Comparison of ENCODE assay signal across 14 cellular contexts in genomic region chr20:20206788-20207187, GRCh38.
DNase-seq lines count a peak whose midpoint lies in the region; ATAC-seq and TF ChIP-seq lines count a peak whose summit lies in the region.
"Had no signal": no experiment of that assay in that cellular context is flagged by ENCODE, and none has a peak within 500 bp of the region (broad histone marks: within the 10 kb centered on the region; RNA-seq: fewer than 3 reads in every experiment).

No MANE protein-coding gene starts in this region.

- H3K4me1 ChIP-seq in aorta (ENCODE audit: control insufficient read depth in 1 of 2, insufficient read depth in 2 of 2, low read length in 2 of 2), result no peaks in the 10 kb centered on the region
- H3K4me1 ChIP-seq: parathyroid adenoma had no signal

- no peaks in the 10 kb centered on the region for H3K36me3 ChIP-seq in aorta (ENCODE audit: control insufficient read depth in 1 of 2, insufficient read depth in 2 of 2, low read length in 1 of 2)

- peak overlapping the region; percentile 73 for H3K4me3 Mint-ChIP-seq in natural killer cell
- no peak overlapping the region for H3K4me3 Mint-ChIP-seq in natural killer cell treated with Interleukin-12 subunit alpha and Interleukin-12 subunit beta and Interleukin-15 and Interleukin-18, amount 100 ng/mL, for 72 hours
- H3K4me3 Mint-ChIP-seq in activated CD4-positive, alpha-beta memory T cell treated with anti-CD3 and anti-CD28 coated beads for 36 hours, result no peak overlapping the region
- H3K4me3 Mint-ChIP-seq: activated T-helper 1 cell treated with anti-CD3 and anti-CD28 coated beads, Interleukin-12 subunit alpha, Interleukin-12 subunit beta, Interleukin-2, Interleukin-4 antibody, amounts not matched to agents 30 ng/mL and 10 ng/mL and 1 ng/mL, durations not matched to agents 14 hours and 24 hours and 36 hours; stimulated activated memory B cell treated with anti-CD40 and anti-IgM and Interleukin-4, amounts not matched to agents 10 μg/mL and 1 μg/mL and 100 μg/mL, for 72 hours had no signal

- H3K36me3 Mint-ChIP-seq in natural killer cell, result no peaks in the 10 kb centered on the region
- no peaks in the 10 kb centered on the region for H3K36me3 Mint-ChIP-seq in natural killer cell treated with Interleukin-12 subunit alpha and Interleukin-12 subunit beta and Interleukin-15 and Interleukin-18, amount 100 ng/mL, for 72 hours
- H3K36me3 Mint-ChIP-seq in activated CD4-positive, alpha-beta memory T cell treated with anti-CD3 and anti-CD28 coated beads for 36 hours, result no peaks in the 10 kb centered on the region
- H3K36me3 Mint-ChIP-seq: stimulated activated memory B cell treated with anti-CD40 and anti-IgM and Interleukin-4, amounts not matched to agents 10 μg/mL and 1 μg/mL and 100 μg/mL, for 72 hours had no signal

- CTCF ChIA-PET in activated CD4-positive, alpha-beta memory T cell treated with anti-CD3 and anti-CD28 coated beads for 36 hours (lab: Charles Lee), result interaction anchor here (1.2 kb wide), 1 partner anchor 21 kb away, joined by 3 read pairs; no protein-coding TSS in a partner anchor

- DNase-seq in natural killer cell (no peak), aorta (no peak), NK-92 (lab: John Stamatoyannopoulos, UW; ENCODE audit: unreplicated experiment) (no peak), NCI-H774 (lab: John Stamatoyannopoulos, UW) (no peak)
- no peak for DNase-seq in natural killer cell treated with Interleukin-12 subunit alpha and Interleukin-12 subunit beta and Interleukin-15 and Interleukin-18, amount 100 ng/mL, for 72 hours (ENCODE audit: low spot score)
- no peak for DNase-seq in activated CD4-positive, alpha-beta memory T cell treated with anti-CD3 and anti-CD28 coated beads for 36 hours
- DNase-seq: 8988T had no signal

- ATAC-seq in natural killer cell (no peak), HG02642 (IDR thresholded peaks at IDR 0.05; ENCODE audit: poor library complexity, unreplicated experiment) (peak; percentile 65), HG03432 (IDR thresholded peaks at IDR 0.05; ENCODE audit: unreplicated experiment) (peak; percentile 82), aorta (ENCODE audit: low FRiP score) (no peak)
- ATAC-seq in natural killer cell treated with Interleukin-12 subunit alpha and Interleukin-12 subunit beta and Interleukin-15 and Interleukin-18, amount 100 ng/mL, for 72 hours, result no peak
- ATAC-seq: stimulated activated memory B cell treated with anti-CD40 and anti-IgM and Interleukin-4, amounts not matched to agents 10 μg/mL and 1 μg/mL and 100 μg/mL, for 72 hours had no signal

- H3K27me3 Mint-ChIP-seq in natural killer cell (ENCODE audit: low read depth in 2 of 2), result no peaks in the 10 kb centered on the region
- no peaks in the 10 kb centered on the region for H3K27me3 Mint-ChIP-seq in natural killer cell treated with Interleukin-12 subunit alpha and Interleukin-12 subunit beta and Interleukin-15 and Interleukin-18, amount 100 ng/mL, for 72 hours
- H3K27me3 Mint-ChIP-seq in activated CD4-positive, alpha-beta memory T cell treated with anti-CD3 and anti-CD28 coated beads for 36 hours, result peaks cover 11% of the 10 kb centered on the region

- H3K9me3 Mint-ChIP-seq in natural killer cell, result no peaks in the 10 kb centered on the region
- H3K9me3 Mint-ChIP-seq in natural killer cell treated with Interleukin-12 subunit alpha and Interleukin-12 subunit beta and Interleukin-15 and Interleukin-18, amount 100 ng/mL, for 72 hours, result no peaks in the 10 kb centered on the region
- no peaks in the 10 kb centered on the region for H3K9me3 Mint-ChIP-seq in activated CD4-positive, alpha-beta memory T cell treated with anti-CD3 and anti-CD28 coated beads for 36 hours
- H3K9me3 Mint-ChIP-seq: activated T-helper 1 cell treated with anti-CD3 and anti-CD28 coated beads, Interleukin-12 subunit alpha, Interleukin-12 subunit beta, Interleukin-2, Interleukin-4 antibody, amounts not matched to agents 30 ng/mL and 10 ng/mL and 1 ng/mL, durations not matched to agents 14 hours and 24 hours and 36 hours; stimulated activated memory B cell treated with anti-CD40 and anti-IgM and Interleukin-4, amounts not matched to agents 10 μg/mL and 1 μg/mL and 100 μg/mL, for 72 hours had no signal

- peak overlapping the region; percentile 92 to 93 for H3K27ac Mint-ChIP-seq in natural killer cell
- peak overlapping the region in 1 of 2 donors; percentile 83 for H3K27ac Mint-ChIP-seq in natural killer cell treated with Interleukin-12 subunit alpha and Interleukin-12 subunit beta and Interleukin-15 and Interleukin-18, amount 100 ng/mL, for 72 hours
- H3K27ac Mint-ChIP-seq in activated CD4-positive, alpha-beta memory T cell treated with anti-CD3 and anti-CD28 coated beads for 36 hours, result no peak overlapping the region
- H3K27ac Mint-ChIP-seq: activated T-helper 1 cell treated with anti-CD3 and anti-CD28 coated beads, Interleukin-12 subunit alpha, Interleukin-12 subunit beta, Interleukin-2, Interleukin-4 antibody, amounts not matched to agents 30 ng/mL and 10 ng/mL and 1 ng/mL, durations not matched to agents 14 hours and 24 hours and 36 hours; stimulated activated memory B cell treated with anti-CD40 and anti-IgM and Interleukin-4, amounts not matched to agents 10 μg/mL and 1 μg/mL and 100 μg/mL, for 72 hours had no signal

- no peaks in the 10 kb centered on the region for H3K9me3 ChIP-seq in aorta (ENCODE audit: control insufficient read depth, low read length)
- H3K9me3 ChIP-seq: SK-N-SH had no signal

- peaks cover 64 to 68% of the 10 kb centered on the region in 2 donors for H3K4me1 Mint-ChIP-seq in natural killer cell
- H3K4me1 Mint-ChIP-seq in natural killer cell treated with Interleukin-12 subunit alpha and Interleukin-12 subunit beta and Interleukin-15 and Interleukin-18, amount 100 ng/mL, for 72 hours (ENCODE audit: low read depth in 2 of 2), result peaks cover 55 to 62% of the 10 kb centered on the region in 2 donors
- H3K4me1 Mint-ChIP-seq in activated CD4-positive, alpha-beta memory T cell treated with anti-CD3 and anti-CD28 coated beads for 36 hours (ENCODE audit: low read depth), result no peaks in the 10 kb centered on the region

- no peaks in the 10 kb centered on the region for H3K27me3 ChIP-seq in aorta (ENCODE audit: control insufficient read depth in 1 of 2, insufficient read depth in 2 of 2, low read length in 1 of 2)
- H3K27me3 ChIP-seq: hepatocyte had no signal

- 43 to 54% methylated on average over 1 of the region's 1 CpG for WGBS in aorta, 2 donors

- intact Hi-C loops in natural killer cell (cut with micrococcal nuclease), result loop anchor here (1.0 to 2.0 kb wide), 2 partner anchors 10 to 26 kb away; no protein-coding TSS in a partner anchor
- intact Hi-C loops in aorta (cut with DNase I), result no loop called here
- intact Hi-C loops in activated CD4-positive, alpha-beta memory T cell treated with anti-CD3 and anti-CD28 coated beads for 36 hours (cut with micrococcal nuclease), result no loop called here

- no peak overlapping the region for H3K4me3 ChIP-seq in aorta (ENCODE audit: low read length in 2 of 2)
- H3K4me3 ChIP-seq: hepatocyte had no signal

- no peak overlapping the region for H3K27ac ChIP-seq in aorta (ENCODE audit: low read depth in 1 of 2, low read length in 2 of 2)
- H3K27ac ChIP-seq: hepatocyte, parathyroid adenoma had no signal

- POLR2A ChIA-PET in activated CD4-positive, alpha-beta memory T cell treated with anti-CD3 and anti-CD28 coated beads for 36 hours (lab: Charles Lee), result no interaction called here

- no peak for TF ChIP-seq CTCF in natural killer cell (IDR thresholded peaks at IDR 0.05)

Comparison
In these comparisons a context has a peak if more than half of its experiments do, and no peak if none do; other contexts are left out.
1. ATAC-seq: peak in HG02642 (single experiment) and HG03432 (single experiment); none in natural killer cell (0 of 3), natural killer cell treated with Interleukin-12 subunit alpha and Interleukin-12 subunit beta and Interleukin-15 and Interleukin-18, amount 100 ng/mL, for 72 hours (0 of 2) and aorta (single experiment).